11 cellular contexts compared by ENCODE assay signal in genomic region chr16:75219838-75220237, GRCh38. TPM values are rescaled to one million over a fixed set of nuclear protein-coding genes. Genes with fewer than 3 reads are reported as not detected.
DNase-seq lines count a peak whose midpoint lies in the region; ATAC-seq and TF ChIP-seq lines count a peak whose summit lies in the region.
"Had no signal": no experiment of that assay in that cellular context is flagged by ENCODE, and none has a peak within 500 bp of the region (broad histone marks: within the 10 kb centered on the region; RNA-seq: fewer than 3 reads in every experiment).

No MANE protein-coding gene starts in this region.

- no peaks in the 10 kb centered on the region for H3K9me3 ChIP-seq in SK-N-SH
- no peaks in the 10 kb centered on the region for H3K9me3 ChIP-seq in naive thymus-derived CD4-positive, alpha-beta T cell (ENCODE audit: control insufficient read depth in 2 of 3, low read length in 3 of 3)
- H3K9me3 ChIP-seq in adrenal gland (replicated peaks in 1 of 3) = no peaks in the 10 kb centered on the region

- no peak for TF ChIP-seq POLR2A in adrenal gland (IDR thresholded peaks at IDR 0.05)

- peaks cover 1% of the 10 kb centered on the region for H3K4me1 Mint-ChIP-seq in T-helper 2 cell treated with Interferon-gamma antibody and Interleukin-4, amounts not matched to agents 5 μg/mL and 100 μg/mL, for 36 hours (ENCODE audit: low read depth)
- H3K4me1 Mint-ChIP-seq in naive thymus-derived CD4-positive, alpha-beta T cell = peaks cover 0 to 18% (median 14%) of the 10 kb centered on the region in 7 donors
- H3K4me1 Mint-ChIP-seq: WTC11 had no signal

- H2AFZ ChIP-seq in SK-N-SH (ENCODE audit: low read depth) = no peak overlapping the region

- ATAC-seq in SK-N-SH treated with all-trans-retinoic acid at 6 μM for 48 hours = no peak
- peak; percentile 79 for ATAC-seq in naive thymus-derived CD4-positive, alpha-beta T cell
- ATAC-seq: WTC11 had no signal

- POLR2A ChIA-PET in SK-N-SH (lab: Yijun Ruan, JAX) = no interaction called here
- POLR2A ChIA-PET in naive thymus-derived CD4-positive, alpha-beta T cell (lab: Charles Lee) = interaction anchor here (1.0 to 1.2 kb wide), 2 partner anchors 11 to 18 kb away, joined by 5 to 7 read pairs; no protein-coding TSS in a partner anchor

- no peaks in the 10 kb centered on the region for H3K79me2 ChIP-seq in SK-N-SH (ENCODE audit: insufficient read depth)

- peak overlapping the region; percentile 58 for H3K4me3 Mint-ChIP-seq in T-helper 2 cell treated with Interferon-gamma antibody and Interleukin-4, amounts not matched to agents 5 μg/mL and 100 μg/mL, for 36 hours
- peak overlapping the region; percentile 62 to 96 (median 90) for H3K4me3 Mint-ChIP-seq in naive thymus-derived CD4-positive, alpha-beta T cell
- H3K4me3 Mint-ChIP-seq: WTC11 had no signal

- no peaks in the 10 kb centered on the region for H3K9me3 Mint-ChIP-seq in T-helper 2 cell treated with Interferon-gamma antibody and Interleukin-4, amounts not matched to agents 5 μg/mL and 100 μg/mL, for 36 hours
- peaks cover 0 to 2% (median 0%) of the 10 kb centered on the region in 11 donors for H3K9me3 Mint-ChIP-seq in naive thymus-derived CD4-positive, alpha-beta T cell
- H3K9me3 Mint-ChIP-seq: WTC11 had no signal

- TF ChIP-seq EP300 in SK-N-SH (IDR thresholded peaks at IDR 0.05; ENCODE audit: borderline replicate concordance in 1 of 2, low read depth in 1 of 2, low read length in 1 of 2) = no peak

- no peak overlapping the region for H3K9ac ChIP-seq in SK-N-SH

- no peaks in the 10 kb centered on the region for H3K27me3 Mint-ChIP-seq in T-helper 2 cell treated with Interferon-gamma antibody and Interleukin-4, amounts not matched to agents 5 μg/mL and 100 μg/mL, for 36 hours (ENCODE audit: low read depth)
- H3K27me3 Mint-ChIP-seq in naive thymus-derived CD4-positive, alpha-beta T cell = no peaks in the 10 kb centered on the region

- H3F3A ChIP-seq in SK-N-SH (replicated peaks; ENCODE audit: insufficient read depth) = no peaks in the 10 kb centered on the region

- H3K9me2 ChIP-seq in SK-N-SH = no peaks in the 10 kb centered on the region

- H3K4me3 ChIP-seq in SK-N-SH (ENCODE audit: low read depth in 2 of 2, low read length in 1 of 2) (no peak overlapping the region), adrenal gland (no peak overlapping the region)
- peak overlapping the region; percentile 39 for H3K4me3 ChIP-seq in naive thymus-derived CD4-positive, alpha-beta T cell (ENCODE audit: low read length)

- no peaks in the 10 kb centered on the region for H3K27me3 ChIP-seq in SK-N-SH (ENCODE audit: insufficient read depth)
- H3K27me3 ChIP-seq in naive thymus-derived CD4-positive, alpha-beta T cell (ENCODE audit: control insufficient read depth in 2 of 2, insufficient read depth in 2 of 2, low read length in 2 of 2) = no peaks in the 10 kb centered on the region
- H3K27me3 ChIP-seq in adrenal gland = no peaks in the 10 kb centered on the region
- H3K27me3 ChIP-seq: brain microvascular endothelial cell had no signal

- 0 out of 2 replicates have a peak overlapping the region, but pooled peaks have one; percentile 58 for H3K4me2 ChIP-seq in SK-N-SH

- TF ChIP-seq RAD21 in SK-N-SH (IDR thresholded peaks at IDR 0.05; ENCODE audit: low read length) = no peak

- CTCF ChIA-PET in SK-N-SH (lab: Yijun Ruan, JAX) = interaction anchor here (1.5 to 3.8 kb wide), 2 partner anchors 14 to 20 kb away, joined by 6 to 18 read pairs; no protein-coding TSS in a partner anchor
- CTCF ChIA-PET in naive thymus-derived CD4-positive, alpha-beta T cell (lab: Charles Lee) = interaction anchor here (0.8 to 1.7 kb wide), 3 partner anchors 159 to 182 kb away, joined by 3 to 4 read pairs (median 3); no protein-coding TSS in a partner anchor

- no peak for TF ChIP-seq CTCF in SK-N-SH (IDR thresholded peaks at IDR 0.05)
- TF ChIP-seq CTCF in adrenal gland (IDR thresholded peaks at IDR 0.05) = no peak

- intact Hi-C loops in naive thymus-derived CD4-positive, alpha-beta T cell (cut with micrococcal nuclease) = loop anchor here (2.0 kb wide), 1 partner anchor 17 kb away; no protein-coding TSS in a partner anchor
- intact Hi-C loops in adrenal gland (cut with DNase I) = no loop called here

- no peak for DNase-seq in SK-N-SH
- peak; percentile 0 for DNase-seq in HCEC 1CT
- DNase-seq in T-helper 2 cell treated with Interferon-gamma antibody and Interleukin-4, amounts not matched to agents 5 μg/mL and 100 μg/mL, for 36 hours (ENCODE audit: low spot score) = no peak
- peak in 5 of 9 donors; percentile 34 to 53 (median 44) for DNase-seq in naive thymus-derived CD4-positive, alpha-beta T cell
- DNase-seq in DMS53 (lab: John Stamatoyannopoulos, UW) = no peak
- DNase-seq in COLO829 (ENCODE audit: low spot score) = no peak
- no peak for DNase-seq in adrenal gland
- DNase-seq: brain microvascular endothelial cell had no signal

- no peaks in the 10 kb centered on the region for H3K36me3 Mint-ChIP-seq in T-helper 2 cell treated with Interferon-gamma antibody and Interleukin-4, amounts not matched to agents 5 μg/mL and 100 μg/mL, for 36 hours (ENCODE audit: low read depth)
- no peaks in the 10 kb centered on the region for H3K36me3 Mint-ChIP-seq in naive thymus-derived CD4-positive, alpha-beta T cell
- H3K36me3 Mint-ChIP-seq: WTC11 had no signal

- no peaks in the 10 kb centered on the region for H3K36me3 ChIP-seq in SK-N-SH (replicated peaks in 1 of 2; ENCODE audit: control insufficient read depth in 1 of 2, insufficient read depth in 2 of 2, low read length in 1 of 2)
- H3K36me3 ChIP-seq in naive thymus-derived CD4-positive, alpha-beta T cell (ENCODE audit: control insufficient read depth in 2 of 3, insufficient read depth in 3 of 3, low read length in 3 of 3) = no peaks in the 10 kb centered on the region
- H3K36me3 ChIP-seq in adrenal gland (replicated peaks in 1 of 2) = no peaks in the 10 kb centered on the region
- H3K36me3 ChIP-seq: brain microvascular endothelial cell had no signal

- WGBS in SK-N-SH (ENCODE audit: low lambda C conversion rate) = 88% methylated on average over 5 of the region's 5 CpGs
- WGBS in adrenal gland, 4 donors = 65 to 79% (median 74%) methylated on average over 5 of the region's 5 CpGs

- peak overlapping the region in 1 of 2 experiments; percentile 12; a peak in 1 of 4 replicates for H3K27ac ChIP-seq in SK-N-SH (ENCODE audit: low read depth in 2 of 2, low read length in 1 of 2)
- peak overlapping the region; percentile 29 for H3K27ac ChIP-seq in naive thymus-derived CD4-positive, alpha-beta T cell (ENCODE audit: low read depth, low read length)
- H3K27ac ChIP-seq in adrenal gland = no peak overlapping the region
- H3K27ac ChIP-seq: 22Rv1, brain microvascular endothelial cell had no signal

- peak overlapping the region; percentile 72 for H3K27ac Mint-ChIP-seq in T-helper 2 cell treated with Interferon-gamma antibody and Interleukin-4, amounts not matched to agents 5 μg/mL and 100 μg/mL, for 36 hours
- H3K27ac Mint-ChIP-seq in naive thymus-derived CD4-positive, alpha-beta T cell = peak overlapping the region; percentile 84 to 96 (median 93)
- H3K27ac Mint-ChIP-seq: WTC11 had no signal

- H4K20me1 ChIP-seq in SK-N-SH (ENCODE audit: insufficient read depth) = no peaks in the 10 kb centered on the region

- peaks cover 0 to 6% of the 10 kb centered on the region in 2 experiments; a peak in 1 of 4 replicates for H3K4me1 ChIP-seq in SK-N-SH (ENCODE audit: control insufficient read depth in 1 of 2, insufficient read depth in 2 of 2, low read depth in 1 of 2, low read length in 1 of 2)
- peaks cover 0 to 12% of the 10 kb centered on the region in 2 donors for H3K4me1 ChIP-seq in naive thymus-derived CD4-positive, alpha-beta T cell (ENCODE audit: control insufficient read depth in 2 of 2, insufficient read depth in 2 of 2, low read length in 2 of 2)
- peaks cover 8 to 14% of the 10 kb centered on the region in 2 donors for H3K4me1 ChIP-seq in adrenal gland (replicated peaks in 1 of 2)

TF ChIP-seq in SK-N-SH, 30 proteins besides CTCF, POLR2A, EP300 and RAD21 (continues in another document):
- no peak for TF ChIP-seq MEF2A (IDR thresholded peaks at IDR 0.05; ENCODE audit: borderline replicate concordance, low read depth)
- TF ChIP-seq RFX5 (IDR thresholded peaks at IDR 0.05; ENCODE audit: low read length) = no peak
- no peak for TF ChIP-seq GABPA (IDR thresholded peaks at IDR 0.05; ENCODE audit: low read depth)
- TF ChIP-seq FOSL2 (IDR thresholded peaks at IDR 0.05; ENCODE audit: borderline replicate concordance, low read depth) = no peak

TF ChIP-seq in SK-N-SH treated with all-trans-retinoic acid at 6 μM for 48 hours, 23 proteins besides CTCF, POLR2A, EP300 and RAD21 (continues in another document):
- no peak for TF ChIP-seq ESRRG (CRISPR knock-in tag; IDR thresholded peaks at IDR 0.05)
- no peak for TF ChIP-seq ISL1 (CRISPR knock-in tag; IDR thresholded peaks at IDR 0.05)
- TF ChIP-seq SNAI2 (CRISPR knock-in tag; IDR thresholded peaks at IDR 0.05) = no peak

RNA-seq across cellular contexts. Expression of gene CTRB1, which starts 1.1 kb away (rescaled TPM):
- not detected in 2 replicates for polyA plus RNA-seq in SK-N-SH (2012; rRNA removed)
- polyA plus RNA-seq in SK-N-SH (2012; cell fraction: cytosol; rRNA removed) = not detected in 2 replicates
- polyA plus RNA-seq in SK-N-SH (2012; cell fraction: nucleus; rRNA removed) = not detected in 2 replicates
- not detected for total RNA-seq in naive thymus-derived CD4-positive, alpha-beta T cell
- polyA plus RNA-seq in naive thymus-derived CD4-positive, alpha-beta T cell = not detected
- total RNA-seq in adrenal gland = 1 to 10 TPM in 5 of 8 donors, under 1 TPM in 1, not detected in 2; 0.67 to 9.9 (median 1.7) TPM
- polyA plus RNA-seq in adrenal gland = 1 to 10 TPM in 2 of 3 donors, not detected in 1; 2.0 to 4.2 TPM

RNA-seq across cellular contexts. Expression of gene CTRB2, which starts 12.9 kb away (rescaled TPM):
- polyA plus RNA-seq in SK-N-SH (2012; rRNA removed) (not detected in 2 replicates), adrenal gland (1 to 10 TPM in 1 of 3 donors, under 1 TPM in 1, not detected in 1; 0.88 to 2.5 TPM)
- polyA plus RNA-seq in SK-N-SH (2012; cell fraction: cytosol; rRNA removed) = not detected in 2 replicates
- 0.04 TPM in 1 of 2 replicates, not detected in the other for polyA plus RNA-seq in SK-N-SH (2012; cell fraction: nucleus; rRNA removed)
- total RNA-seq in naive thymus-derived CD4-positive, alpha-beta T cell = not detected
- not detected for polyA plus RNA-seq in naive thymus-derived CD4-positive, alpha-beta T cell
- total RNA-seq in adrenal gland = 10 to 100 TPM in 1 of 8 donors, 1 to 10 TPM in 3, not detected in 4; 1.5 to 15.1 (median 5.8) TPM

RNA-seq across cellular contexts. Expression of gene BCAR1, which starts 31.6 kb away (rescaled TPM):
- polyA plus RNA-seq in SK-N-SH (2012; rRNA removed) = 29.2 and 45.1 TPM in 2 replicates
- polyA plus RNA-seq in SK-N-SH (2012; cell fraction: cytosol; rRNA removed) = 18.4 and 30.6 TPM in 2 replicates
- 120 and 189 TPM in 2 replicates for polyA plus RNA-seq in SK-N-SH (2012; cell fraction: nucleus; rRNA removed)
- total RNA-seq in naive thymus-derived CD4-positive, alpha-beta T cell = not detected
- polyA plus RNA-seq in naive thymus-derived CD4-positive, alpha-beta T cell = not detected
- 10 to 100 TPM; 55.4 to 74.9 (median 66.8) TPM for total RNA-seq in adrenal gland
- polyA plus RNA-seq in adrenal gland = 10 to 100 TPM; 10.2 to 87.7 (median 54.3) TPM

Comparison
In these comparisons a context has a peak if more than half of its experiments do, and no peak if none do; other contexts are left out.
1. DNase-seq: peak in HCEC 1CT (single experiment) and naive thymus-derived CD4-positive, alpha-beta T cell (5 of 9); none in SK-N-SH (single experiment), T-helper 2 cell treated with Interferon-gamma antibody and Interleukin-4, amounts not matched to agents 5 μg/mL and 100 μg/mL, for 36 hours (single experiment), DMS53 (single experiment), COLO829 (single experiment) and adrenal gland (0 of 7).
2. RNA of gene BCAR1, which starts 31.6 kb away (polyA plus RNA-seq): 10.2 to 87.7 TPM in adrenal gland and 18.4 to 189 TPM in SK-N-SH; not detected in naive thymus-derived CD4-positive, alpha-beta T cell; every median in the first group is over 10 times any median in the second.
3. intact Hi-C loops: an anchor here in naive thymus-derived CD4-positive, alpha-beta T cell (2.0 kb wide); none called in adrenal gland.